ENCODE assay signal across 8 cellular contexts in genomic region chr10:26780793-26781601, GRCh38.
DNase-seq lines count a peak whose midpoint lies in the region; ATAC-seq and TF ChIP-seq lines count a peak whose summit lies in the region.

No MANE protein-coding gene starts in this region.

- no peaks in the 10 kb centered on the region for H3K27me3 Mint-ChIP-seq in activated T-helper 1 cell treated with anti-CD3 and anti-CD28 coated beads, Interleukin-12 subunit alpha, Interleukin-12 subunit beta, Interleukin-2, Interleukin-4 antibody, amounts not matched to agents 30 ng/mL and 10 ng/mL and 1 ng/mL, durations not matched to agents 14 hours and 24 hours and 36 hours (ENCODE audit: insufficient read depth)
- no peaks in the 10 kb centered on the region for H3K27me3 Mint-ChIP-seq in T-helper 2 cell treated with Interferon-gamma antibody and Interleukin-4, amounts not matched to agents 5 μg/mL and 100 μg/mL, for 36 hours (ENCODE audit: low read depth)

- no peaks in the 10 kb centered on the region for H3K9me3 Mint-ChIP-seq in activated T-helper 1 cell treated with anti-CD3 and anti-CD28 coated beads, Interleukin-12 subunit alpha, Interleukin-12 subunit beta, Interleukin-2, Interleukin-4 antibody, amounts not matched to agents 30 ng/mL and 10 ng/mL and 1 ng/mL, durations not matched to agents 14 hours and 24 hours and 36 hours
- no peaks in the 10 kb centered on the region for H3K9me3 Mint-ChIP-seq in T-helper 2 cell treated with Interferon-gamma antibody and Interleukin-4, amounts not matched to agents 5 μg/mL and 100 μg/mL, for 36 hours

- H3K4me1 Mint-ChIP-seq in activated T-helper 1 cell treated with anti-CD3 and anti-CD28 coated beads, Interleukin-12 subunit alpha, Interleukin-12 subunit beta, Interleukin-2, Interleukin-4 antibody, amounts not matched to agents 30 ng/mL and 10 ng/mL and 1 ng/mL, durations not matched to agents 14 hours and 24 hours and 36 hours (ENCODE audit: low read depth) = peaks cover 68% of the 10 kb centered on the region
- peaks cover 48% of the 10 kb centered on the region for H3K4me1 Mint-ChIP-seq in T-helper 2 cell treated with Interferon-gamma antibody and Interleukin-4, amounts not matched to agents 5 μg/mL and 100 μg/mL, for 36 hours (ENCODE audit: low read depth)

- no peak overlapping the region for H3K4me3 Mint-ChIP-seq in activated T-helper 1 cell treated with anti-CD3 and anti-CD28 coated beads, Interleukin-12 subunit alpha, Interleukin-12 subunit beta, Interleukin-2, Interleukin-4 antibody, amounts not matched to agents 30 ng/mL and 10 ng/mL and 1 ng/mL, durations not matched to agents 14 hours and 24 hours and 36 hours
- no peak overlapping the region for H3K4me3 Mint-ChIP-seq in T-helper 2 cell treated with Interferon-gamma antibody and Interleukin-4, amounts not matched to agents 5 μg/mL and 100 μg/mL, for 36 hours

- no peak overlapping the region for H3K4me3 ChIP-seq in AG10803 (ENCODE audit: low read length)

- intact Hi-C loops in activated T-helper 1 cell treated with anti-CD3 and anti-CD28 coated beads, Interleukin-12 subunit alpha, Interleukin-12 subunit beta, Interleukin-2, Interleukin-4 antibody, amounts not matched to agents 30 ng/mL and 10 ng/mL and 1 ng/mL, durations not matched to agents 14 hours and 24 hours and 36 hours (cut with micrococcal nuclease) = no loop called here

- peak; percentile 74 for ATAC-seq in GM18907 (IDR thresholded peaks at IDR 0.05; ENCODE audit: unreplicated experiment)
- peak; percentile 46 for ATAC-seq in HG03342 (IDR thresholded peaks at IDR 0.05; ENCODE audit: unreplicated experiment)

- no peak for TF ChIP-seq CTCF in AG10803 (conservative IDR thresholded peaks at IDR 0.05; ENCODE audit: low read length)

- DNase-seq in AG10803 (ENCODE audit: low read depth) = peak; percentile 88
- DNase-seq in activated T-helper 1 cell treated with anti-CD3 and anti-CD28 coated beads, Interleukin-12 subunit alpha, Interleukin-12 subunit beta, Interleukin-2, Interleukin-4 antibody, amounts not matched to agents 30 ng/mL and 10 ng/mL and 1 ng/mL, durations not matched to agents 14 hours and 24 hours and 36 hours (ENCODE audit: low spot score) = no peak
- DNase-seq in islet precursor cell = peak; percentile 97
- DNase-seq in stimulated activated naive CD4-positive, alpha-beta T cell (lab: John Stamatoyannopoulos, UW) = no peak
- no peak for DNase-seq in T-helper 2 cell treated with Interferon-gamma antibody and Interleukin-4, amounts not matched to agents 5 μg/mL and 100 μg/mL, for 36 hours (ENCODE audit: low spot score)
- no peak for DNase-seq in effector CD4-positive, alpha-beta T cell

- H3K27ac Mint-ChIP-seq in activated T-helper 1 cell treated with anti-CD3 and anti-CD28 coated beads, Interleukin-12 subunit alpha, Interleukin-12 subunit beta, Interleukin-2, Interleukin-4 antibody, amounts not matched to agents 30 ng/mL and 10 ng/mL and 1 ng/mL, durations not matched to agents 14 hours and 24 hours and 36 hours = peak overlapping the region; percentile 33
- no peak overlapping the region for H3K27ac Mint-ChIP-seq in T-helper 2 cell treated with Interferon-gamma antibody and Interleukin-4, amounts not matched to agents 5 μg/mL and 100 μg/mL, for 36 hours

- H3K36me3 Mint-ChIP-seq in activated T-helper 1 cell treated with anti-CD3 and anti-CD28 coated beads, Interleukin-12 subunit alpha, Interleukin-12 subunit beta, Interleukin-2, Interleukin-4 antibody, amounts not matched to agents 30 ng/mL and 10 ng/mL and 1 ng/mL, durations not matched to agents 14 hours and 24 hours and 36 hours (ENCODE audit: low read depth) = peaks cover 10% of the 10 kb centered on the region
- H3K36me3 Mint-ChIP-seq in T-helper 2 cell treated with Interferon-gamma antibody and Interleukin-4, amounts not matched to agents 5 μg/mL and 100 μg/mL, for 36 hours (ENCODE audit: low read depth) = peaks cover 3% of the 10 kb centered on the region

Comparison
In these comparisons a context has a peak if more than half of its experiments do, and no peak if none do; other contexts are left out.
1. DNase-seq: peak in AG10803 (single experiment) and islet precursor cell (single experiment); none in activated T-helper 1 cell treated with anti-CD3 and anti-CD28 coated beads, Interleukin-12 subunit alpha, Interleukin-12 subunit beta, Interleukin-2, Interleukin-4 antibody, amounts not matched to agents 30 ng/mL and 10 ng/mL and 1 ng/mL, durations not matched to agents 14 hours and 24 hours and 36 hours (single experiment), stimulated activated naive CD4-positive, alpha-beta T cell (0 of 6), T-helper 2 cell treated with Interferon-gamma antibody and Interleukin-4, amounts not matched to agents 5 μg/mL and 100 μg/mL, for 36 hours (single experiment) and effector CD4-positive, alpha-beta T cell (single experiment).